In the genomic region with DNA sequence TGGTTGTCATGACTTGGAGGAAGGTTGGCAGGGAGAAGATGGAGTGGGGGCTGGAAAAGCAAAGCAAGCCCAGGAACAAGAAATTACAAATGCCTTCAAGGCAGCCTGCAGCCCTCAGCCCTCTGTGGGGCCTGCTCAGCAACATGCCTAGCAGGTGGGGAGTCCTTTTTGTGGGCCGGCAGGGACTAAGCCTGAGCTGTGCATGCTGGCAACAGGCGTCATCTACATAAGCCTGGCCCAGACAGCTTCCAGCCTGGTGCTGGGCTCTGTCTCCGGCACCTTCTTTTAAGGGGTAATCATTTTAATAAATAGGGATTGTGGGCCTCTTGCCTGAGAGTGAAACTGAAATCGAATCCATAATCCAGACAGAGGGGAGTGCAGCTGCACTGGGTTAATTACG, we compare ENCODE assay signal across 1 cellular context.
TF ChIP-seq lines count a peak whose summit lies in the region.

No MANE protein-coding gene starts in this region.

TF ChIP-seq in WTC11, 78 proteins besides CTCF, POLR2A, EP300 and RAD21 (continued from another document):
- TF ChIP-seq, protein P1, sequence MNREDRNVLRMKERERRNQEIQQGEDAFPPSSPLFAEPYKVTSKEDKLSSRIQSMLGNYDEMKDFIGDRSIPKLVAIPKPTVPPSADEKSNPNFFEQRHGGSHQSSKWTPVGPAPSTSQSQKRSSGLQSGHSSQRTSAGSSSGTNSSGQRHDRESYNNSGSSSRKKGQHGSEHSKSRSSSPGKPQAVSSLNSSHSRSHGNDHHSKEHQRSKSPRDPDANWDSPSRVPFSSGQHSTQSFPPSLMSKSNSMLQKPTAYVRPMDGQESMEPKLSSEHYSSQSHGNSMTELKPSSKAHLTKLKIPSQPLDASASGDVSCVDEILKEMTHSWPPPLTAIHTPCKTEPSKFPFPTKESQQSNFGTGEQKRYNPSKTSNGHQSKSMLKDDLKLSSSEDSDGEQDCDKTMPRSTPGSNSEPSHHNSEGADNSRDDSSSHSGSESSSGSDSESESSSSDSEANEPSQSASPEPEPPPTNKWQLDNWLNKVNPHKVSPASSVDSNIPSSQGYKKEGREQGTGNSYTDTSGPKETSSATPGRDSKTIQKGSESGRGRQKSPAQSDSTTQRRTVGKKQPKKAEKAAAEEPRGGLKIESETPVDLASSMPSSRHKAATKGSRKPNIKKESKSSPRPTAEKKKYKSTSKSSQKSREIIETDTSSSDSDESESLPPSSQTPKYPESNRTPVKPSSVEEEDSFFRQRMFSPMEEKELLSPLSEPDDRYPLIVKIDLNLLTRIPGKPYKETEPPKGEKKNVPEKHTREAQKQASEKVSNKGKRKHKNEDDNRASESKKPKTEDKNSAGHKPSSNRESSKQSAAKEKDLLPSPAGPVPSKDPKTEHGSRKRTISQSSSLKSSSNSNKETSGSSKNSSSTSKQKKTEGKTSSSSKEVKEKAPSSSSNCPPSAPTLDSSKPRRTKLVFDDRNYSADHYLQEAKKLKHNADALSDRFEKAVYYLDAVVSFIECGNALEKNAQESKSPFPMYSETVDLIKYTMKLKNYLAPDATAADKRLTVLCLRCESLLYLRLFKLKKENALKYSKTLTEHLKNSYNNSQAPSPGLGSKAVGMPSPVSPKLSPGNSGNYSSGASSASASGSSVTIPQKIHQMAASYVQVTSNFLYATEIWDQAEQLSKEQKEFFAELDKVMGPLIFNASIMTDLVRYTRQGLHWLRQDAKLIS (CRISPR knock-in tag; IDR thresholded peaks at IDR 0.05; ENCODE audit: borderline replicate concordance), result no peak
- TF ChIP-seq, protein P2, sequence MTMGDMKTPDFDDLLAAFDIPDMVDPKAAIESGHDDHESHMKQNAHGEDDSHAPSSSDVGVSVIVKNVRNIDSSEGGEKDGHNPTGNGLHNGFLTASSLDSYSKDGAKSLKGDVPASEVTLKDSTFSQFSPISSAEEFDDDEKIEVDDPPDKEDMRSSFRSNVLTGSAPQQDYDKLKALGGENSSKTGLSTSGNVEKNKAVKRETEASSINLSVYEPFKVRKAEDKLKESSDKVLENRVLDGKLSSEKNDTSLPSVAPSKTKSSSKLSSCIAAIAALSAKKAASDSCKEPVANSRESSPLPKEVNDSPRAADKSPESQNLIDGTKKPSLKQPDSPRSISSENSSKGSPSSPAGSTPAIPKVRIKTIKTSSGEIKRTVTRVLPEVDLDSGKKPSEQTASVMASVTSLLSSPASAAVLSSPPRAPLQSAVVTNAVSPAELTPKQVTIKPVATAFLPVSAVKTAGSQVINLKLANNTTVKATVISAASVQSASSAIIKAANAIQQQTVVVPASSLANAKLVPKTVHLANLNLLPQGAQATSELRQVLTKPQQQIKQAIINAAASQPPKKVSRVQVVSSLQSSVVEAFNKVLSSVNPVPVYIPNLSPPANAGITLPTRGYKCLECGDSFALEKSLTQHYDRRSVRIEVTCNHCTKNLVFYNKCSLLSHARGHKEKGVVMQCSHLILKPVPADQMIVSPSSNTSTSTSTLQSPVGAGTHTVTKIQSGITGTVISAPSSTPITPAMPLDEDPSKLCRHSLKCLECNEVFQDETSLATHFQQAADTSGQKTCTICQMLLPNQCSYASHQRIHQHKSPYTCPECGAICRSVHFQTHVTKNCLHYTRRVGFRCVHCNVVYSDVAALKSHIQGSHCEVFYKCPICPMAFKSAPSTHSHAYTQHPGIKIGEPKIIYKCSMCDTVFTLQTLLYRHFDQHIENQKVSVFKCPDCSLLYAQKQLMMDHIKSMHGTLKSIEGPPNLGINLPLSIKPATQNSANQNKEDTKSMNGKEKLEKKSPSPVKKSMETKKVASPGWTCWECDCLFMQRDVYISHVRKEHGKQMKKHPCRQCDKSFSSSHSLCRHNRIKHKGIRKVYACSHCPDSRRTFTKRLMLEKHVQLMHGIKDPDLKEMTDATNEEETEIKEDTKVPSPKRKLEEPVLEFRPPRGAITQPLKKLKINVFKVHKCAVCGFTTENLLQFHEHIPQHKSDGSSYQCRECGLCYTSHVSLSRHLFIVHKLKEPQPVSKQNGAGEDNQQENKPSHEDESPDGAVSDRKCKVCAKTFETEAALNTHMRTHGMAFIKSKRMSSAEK (CRISPR knock-in tag; IDR thresholded peaks at IDR 0.05; ENCODE audit: borderline replicate concordance), result no peak
- TF ChIP-seq EMX1 (CRISPR knock-in tag; IDR thresholded peaks at IDR 0.05) (no peak), ELF4 (CRISPR knock-in tag; IDR thresholded peaks at IDR 0.05; ENCODE audit: low read depth) (no peak)
